1 cellular context compared by ENCODE assay signal in genomic region chrX:45799576-45799975, GRCh38.
TF ChIP-seq lines count a peak whose summit lies in the region.

No MANE protein-coding gene starts in this region.

TF ChIP-seq in HCT116, 20 proteins besides CTCF, POLR2A, EP300 and RAD21:
- TF ChIP-seq SP1 (IDR thresholded peaks at IDR 0.05; ENCODE audit: low read depth) (no peak), CBX3 (IDR thresholded peaks at IDR 0.05; ENCODE audit: low read depth) (no peak), EGR1 (IDR thresholded peaks at IDR 0.05; ENCODE audit: low read depth) (no peak), ELF1 (IDR thresholded peaks at IDR 0.05; ENCODE audit: borderline replicate concordance, low read depth) (no peak), FOSL1 (IDR thresholded peaks at IDR 0.05; ENCODE audit: low read depth) (no peak), JUND (IDR thresholded peaks at IDR 0.05) (no peak), EZH2phosphoT487 (IDR thresholded peaks at IDR 0.05; ENCODE audit: borderline replicate concordance) (no peak), ZBTB33 (IDR thresholded peaks at IDR 0.05; ENCODE audit: extremely low read depth, insufficient replicate concordance, low read length) (no peak), TCF7L2 (IDR thresholded peaks at IDR 0.05; ENCODE audit: borderline replicate concordance, extremely low read depth, insufficient read depth, insufficient read length) (no peak), YY1 (IDR thresholded peaks at IDR 0.05; ENCODE audit: extremely low read depth, insufficient replicate concordance, low read depth, low read length) (no peak), CEBPB (IDR thresholded peaks at IDR 0.05; ENCODE audit: low read depth) (no peak)
